ENCODE assay signal across 13 cellular contexts in the genomic region with DNA sequence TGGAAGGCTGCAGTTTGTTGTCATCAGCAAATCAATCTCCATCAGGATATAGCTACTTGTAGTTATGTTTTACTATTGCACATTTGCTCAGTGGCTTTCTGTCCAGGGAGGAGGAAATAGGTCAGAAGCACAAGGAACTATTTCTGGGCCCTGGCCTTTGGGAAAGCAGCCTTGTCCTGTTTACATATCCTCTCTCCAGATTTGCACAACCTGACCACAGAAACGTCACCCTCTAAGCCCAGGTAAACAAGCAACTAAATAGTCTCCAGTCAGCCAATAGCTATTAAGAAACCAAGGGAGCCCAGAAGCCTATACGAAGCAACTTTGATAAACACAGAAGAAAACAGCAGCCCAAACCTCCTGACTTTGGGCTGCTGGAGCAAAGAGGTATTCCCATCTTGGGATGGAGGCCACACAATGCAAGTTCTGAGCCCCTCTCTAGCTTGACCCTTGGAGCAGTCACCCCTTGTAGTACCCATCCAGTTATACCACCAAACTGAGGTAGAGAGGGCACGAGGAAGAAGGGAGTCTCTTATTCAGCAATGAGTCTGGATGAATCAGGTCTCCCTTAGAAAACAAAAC. TPM values are rescaled to one million over a fixed set of nuclear protein-coding genes. Genes with fewer than 3 reads are reported as not detected.
DNase-seq lines count a peak whose midpoint lies in the region; ATAC-seq and TF ChIP-seq lines count a peak whose summit lies in the region.
"Had no signal": no experiment of that assay in that cellular context is flagged by ENCODE, and none has a peak within 500 bp of the region (broad histone marks: within the 10 kb centered on the region; RNA-seq: fewer than 3 reads in every experiment).

No MANE protein-coding gene starts in this region.

- H3K36me3 ChIP-seq in breast epithelium (no peaks in the 10 kb centered on the region), transverse colon (no peaks in the 10 kb centered on the region)

- no peak for TF ChIP-seq CTCF in breast epithelium (IDR thresholded peaks at IDR 0.05)
- no peak for TF ChIP-seq CTCF in mesothelial cell of epicardium (IDR thresholded peaks at IDR 0.05; ENCODE audit: unreplicated experiment)
- TF ChIP-seq CTCF in transverse colon (IDR thresholded peaks at IDR 0.05): no peak

- H3K27me3 Mint-ChIP-seq in activated naive CD4-positive, alpha-beta T cell treated with anti-CD3 and anti-CD28 coated beads, Interleukin-2, amount 50 U/mL, for 24 hours: no peaks in the 10 kb centered on the region
- no peaks in the 10 kb centered on the region for H3K27me3 Mint-ChIP-seq in mesothelial cell of epicardium (ENCODE audit: low read depth)
- H3K27me3 Mint-ChIP-seq: activated CD4-positive, alpha-beta T cell treated with anti-CD3 and anti-CD28 coated beads, Interleukin-2, amount 10 ng/mL, durations not matched to agents 7 days and 5 days had no signal

- no peak for DNase-seq in activated naive CD4-positive, alpha-beta T cell treated with anti-CD3 and anti-CD28 coated beads, Interleukin-2, amount 50 U/mL, for 72 hours (ENCODE audit: low spot score in 2 of 2)
- peak in 1 of 2 donors; percentile 72 for DNase-seq in breast epithelium (ENCODE audit: low spot score in 2 of 2)
- no peak for DNase-seq in mesothelial cell of epicardium (ENCODE audit: low spot score in 2 of 2, unreplicated experiment in 2 of 2)
- DNase-seq in transverse colon: no peak
- DNase-seq: activated CD4-positive, alpha-beta T cell treated with anti-CD3 and anti-CD28 coated beads, Interleukin-2, amount 10 ng/mL, durations not matched to agents 7 days and 5 days; GF-D8; Kasumi-1; NCI-H524 treated with DMSO at 0.1 percent for 48 hours; SW 1271 had no signal

- H3K9me3 ChIP-seq in breast epithelium (no peaks in the 10 kb centered on the region), transverse colon (no peaks in the 10 kb centered on the region)

- H3K27ac ChIP-seq in breast epithelium: peak overlapping the region; percentile 98 to 100
- peak overlapping the region; percentile 97 to 99 (median 98) for H3K27ac ChIP-seq in transverse colon

- WGBS in transverse colon (ENCODE audit: low coverage in 1 of 2), 2 donors: 60 to 71% methylated on average over 1 to 3 of the region's 3 CpGs

- TF ChIP-seq EP300 in transverse colon (IDR thresholded peaks at IDR 0.05; ENCODE audit: low read depth): no peak

- in situ Hi-C loops in transverse colon (cut with MboI; ENCODE audit: low pct_ligation_motif_present in 1 of 4, low pct_unique_long_range_greater_than_20kb in 1 of 4, low sequenced_read_pairs in 3 of 4): no loop called here

- no peak overlapping the region for H3K4me3 ChIP-seq in breast epithelium
- no peak overlapping the region for H3K4me3 ChIP-seq in transverse colon

- H3K9me3 Mint-ChIP-seq in activated naive CD4-positive, alpha-beta T cell treated with anti-CD3 and anti-CD28 coated beads, Interleukin-2, amount 50 U/mL, for 24 hours: no peaks in the 10 kb centered on the region
- H3K9me3 Mint-ChIP-seq in activated naive CD4-positive, alpha-beta T cell treated with anti-CD3 and anti-CD28 coated beads, Interleukin-2, amount 50 U/mL, for 72 hours: no peaks in the 10 kb centered on the region
- H3K9me3 Mint-ChIP-seq in mesothelial cell of epicardium: no peaks in the 10 kb centered on the region
- H3K9me3 Mint-ChIP-seq: activated CD4-positive, alpha-beta T cell treated with anti-CD3 and anti-CD28 coated beads, Interleukin-2, amount 10 ng/mL, durations not matched to agents 7 days and 5 days had no signal

- H3K4me1 ChIP-seq in breast epithelium (peaks cover 15 to 42% of the 10 kb centered on the region in 2 donors), transverse colon (peaks cover 11 to 27% (median 25%) of the 10 kb centered on the region in 4 donors)

- ATAC-seq in activated naive CD4-positive, alpha-beta T cell treated with anti-CD3 and anti-CD28 coated beads, Interleukin-2, amount 50 U/mL, for 72 hours: no peak
- ATAC-seq in GM21717 (IDR thresholded peaks at IDR 0.05; ENCODE audit: unreplicated experiment): no peak
- ATAC-seq in GM18909 (IDR thresholded peaks at IDR 0.05; ENCODE audit: poor library complexity, unreplicated experiment): no peak
- ATAC-seq in HG02970 (IDR thresholded peaks at IDR 0.05; ENCODE audit: low FRiP score, unreplicated experiment): no peak

- H3K27ac Mint-ChIP-seq in activated naive CD4-positive, alpha-beta T cell treated with anti-CD3 and anti-CD28 coated beads, Interleukin-2, amount 50 U/mL, for 24 hours: peak overlapping the region; percentile 86
- peak overlapping the region in 1 of 2 donors; percentile 39 for H3K27ac Mint-ChIP-seq in activated naive CD4-positive, alpha-beta T cell treated with anti-CD3 and anti-CD28 coated beads, Interleukin-2, amount 50 U/mL, for 72 hours
- H3K27ac Mint-ChIP-seq in mesothelial cell of epicardium: peak overlapping the region; percentile 67
- H3K27ac Mint-ChIP-seq: activated CD4-positive, alpha-beta T cell treated with anti-CD3 and anti-CD28 coated beads, Interleukin-2, amount 10 ng/mL, durations not matched to agents 7 days and 5 days had no signal

- no peak for TF ChIP-seq POLR2A in breast epithelium (IDR thresholded peaks at IDR 0.05)
- no peak for TF ChIP-seq POLR2A in transverse colon (IDR thresholded peaks at IDR 0.05)

- H3K36me3 Mint-ChIP-seq in activated naive CD4-positive, alpha-beta T cell treated with anti-CD3 and anti-CD28 coated beads, Interleukin-2, amount 50 U/mL, for 24 hours: peaks cover 5% of the 10 kb centered on the region
- peaks cover 24% of the 10 kb centered on the region in 2 donors for H3K36me3 Mint-ChIP-seq in activated naive CD4-positive, alpha-beta T cell treated with anti-CD3 and anti-CD28 coated beads, Interleukin-2, amount 50 U/mL, for 72 hours
- H3K36me3 Mint-ChIP-seq in mesothelial cell of epicardium: no peaks in the 10 kb centered on the region

- H3K4me3 Mint-ChIP-seq in activated naive CD4-positive, alpha-beta T cell treated with anti-CD3 and anti-CD28 coated beads, Interleukin-2, amount 50 U/mL, for 24 hours: no peak overlapping the region
- H3K4me3 Mint-ChIP-seq in mesothelial cell of epicardium: no peak overlapping the region
- H3K4me3 Mint-ChIP-seq: activated CD4-positive, alpha-beta T cell treated with anti-CD3 and anti-CD28 coated beads, Interleukin-2, amount 10 ng/mL, durations not matched to agents 7 days and 5 days had no signal

- peaks cover 32% of the 10 kb centered on the region for H3K4me1 Mint-ChIP-seq in activated naive CD4-positive, alpha-beta T cell treated with anti-CD3 and anti-CD28 coated beads, Interleukin-2, amount 50 U/mL, for 24 hours
- H3K4me1 Mint-ChIP-seq in mesothelial cell of epicardium: peaks cover 53% of the 10 kb centered on the region

- intact Hi-C loops in breast epithelium (cut with DNase I; ENCODE audit: low total_unique reads): no loop called here
- intact Hi-C loops in transverse colon (cut with DNase I; ENCODE audit: low total_unique reads): no loop called here

- no peaks in the 10 kb centered on the region for H3K27me3 ChIP-seq in breast epithelium
- no peaks in the 10 kb centered on the region for H3K27me3 ChIP-seq in transverse colon

RNA-seq across cellular contexts. Expression of gene FEM1B, which starts 2.3 kb away (rescaled TPM):
- 10 to 100 TPM; 40.3 to 43.7 TPM for total RNA-seq in activated naive CD4-positive, alpha-beta T cell treated with anti-CD3 and anti-CD28 coated beads, Interleukin-2, amount 50 U/mL, for 72 hours
- total RNA-seq in breast epithelium: 10 to 100 TPM; 48.5 to 82.7 (median 60.0) TPM
- 49.6 to 61.0 TPM (median 54.6 TPM) in 3 replicates for total RNA-seq in mesothelial cell of epicardium
- total RNA-seq in transverse colon: 10 to 100 TPM; 25.1 to 64.7 (median 43.0) TPM

RNA-seq across cellular contexts. Expression of gene CLN6, which starts 45.7 kb away (rescaled TPM):
- total RNA-seq in activated naive CD4-positive, alpha-beta T cell treated with anti-CD3 and anti-CD28 coated beads, Interleukin-2, amount 50 U/mL, for 72 hours: 10 to 100 TPM; 38.0 to 55.1 TPM
- total RNA-seq in breast epithelium (10 to 100 TPM; 16.5 to 23.1 (median 18.4) TPM), mesothelial cell of epicardium (35.1 to 35.8 TPM (median 35.3 TPM) in 3 replicates), transverse colon (10 to 100 TPM; 13.8 to 28.1 (median 18.2) TPM)
